Comparison of ENCODE assay signal across 8 cellular contexts in genomic region chr6:44072452-44072958, GRCh38. TPM values are rescaled to one million over a fixed set of nuclear protein-coding genes. Genes with fewer than 3 reads are reported as not detected.
DNase-seq lines count a peak whose midpoint lies in the region; ATAC-seq and TF ChIP-seq lines count a peak whose summit lies in the region.

No MANE protein-coding gene starts in this region.

- peaks cover 61% of the 10 kb centered on the region for H3K4me1 Mint-ChIP-seq in chondrocyte (ENCODE audit: low read depth)

- ATAC-seq in HG03097 (IDR thresholded peaks at IDR 0.05; ENCODE audit: low FRiP score, unreplicated experiment) (peak; percentile 4), GM21737 (IDR thresholded peaks at IDR 0.05; ENCODE audit: unreplicated experiment) (no peak)

- H3K4me3 Mint-ChIP-seq in chondrocyte (ENCODE audit: unreplicated experiment) = no peak overlapping the region

- H3K9me3 Mint-ChIP-seq in chondrocyte (ENCODE audit: low read depth) = no peaks in the 10 kb centered on the region

- TF ChIP-seq CTCF in GM06990 (IDR thresholded peaks at IDR 0.05; ENCODE audit: insufficient read depth, low read length, poor library complexity, severe bottlenecking) (no peak), chondrocyte (IDR thresholded peaks at IDR 0.05) (no peak), neutrophil (IDR thresholded peaks at IDR 0.05) (no peak)

- DNase-seq in GM06990 (ENCODE audit: extremely low read depth, insufficient read length) (no peak), chondrocyte (ENCODE audit: low spot score) (no peak), foreskin melanocyte (no peak), hippocampal formation (lab: John Stamatoyannopoulos, UW) (no peak), NCI-H2196 (lab: John Stamatoyannopoulos, UW; ENCODE audit: unreplicated experiment) (no peak)

- H3K4me3 ChIP-seq in GM06990 (replicated peaks; ENCODE audit: low read depth, low read length) (peak overlapping the region; percentile 65; the same call in 1 of the 2 replicates), neutrophil (ENCODE audit: low read depth in 1 of 2, low read length in 1 of 2) (peak overlapping the region; percentile 55 to 59)

- H3K27me3 Mint-ChIP-seq in chondrocyte (ENCODE audit: low read depth) = no peaks in the 10 kb centered on the region

- no peak overlapping the region for H3K27ac ChIP-seq in neutrophil

- no peaks in the 10 kb centered on the region for H3K36me3 Mint-ChIP-seq in chondrocyte (ENCODE audit: low read depth)

- peak overlapping the region; percentile 96 for H3K27ac Mint-ChIP-seq in chondrocyte (ENCODE audit: unreplicated experiment)

- H3K9me3 ChIP-seq in neutrophil = no peaks in the 10 kb centered on the region

- H3K36me3 ChIP-seq in GM06990 (ENCODE audit: control insufficient read depth, insufficient read depth, low read length) = no peaks in the 10 kb centered on the region
- no peaks in the 10 kb centered on the region for H3K36me3 ChIP-seq in neutrophil

- H3K27me3 ChIP-seq in GM06990 (replicated peaks; ENCODE audit: control insufficient read depth, insufficient read depth, low read length) = no peaks in the 10 kb centered on the region
- H3K27me3 ChIP-seq in neutrophil = peaks cover 99% of the 10 kb centered on the region

- H3K4me1 ChIP-seq in neutrophil (ENCODE audit: control insufficient read depth in 1 of 2, insufficient read depth in 1 of 2, low read depth in 1 of 2, low read length in 1 of 2) = peaks cover 18% of the 10 kb centered on the region in 2 experiments

RNA-seq across cellular contexts. Expression of gene MRPL14, which starts 54.7 kb away (rescaled TPM):
- 35.1 to 38.7 TPM (median 35.5 TPM) in 3 replicates for total RNA-seq in chondrocyte

RNA-seq across cellular contexts. Expression of gene TMEM63B, which starts 54.8 kb away (rescaled TPM):
- 36.2 to 40.7 TPM (median 40.3 TPM) in 3 replicates for total RNA-seq in chondrocyte
